Comparison of ENCODE assay signal across 8 cellular contexts in the genomic region with DNA sequence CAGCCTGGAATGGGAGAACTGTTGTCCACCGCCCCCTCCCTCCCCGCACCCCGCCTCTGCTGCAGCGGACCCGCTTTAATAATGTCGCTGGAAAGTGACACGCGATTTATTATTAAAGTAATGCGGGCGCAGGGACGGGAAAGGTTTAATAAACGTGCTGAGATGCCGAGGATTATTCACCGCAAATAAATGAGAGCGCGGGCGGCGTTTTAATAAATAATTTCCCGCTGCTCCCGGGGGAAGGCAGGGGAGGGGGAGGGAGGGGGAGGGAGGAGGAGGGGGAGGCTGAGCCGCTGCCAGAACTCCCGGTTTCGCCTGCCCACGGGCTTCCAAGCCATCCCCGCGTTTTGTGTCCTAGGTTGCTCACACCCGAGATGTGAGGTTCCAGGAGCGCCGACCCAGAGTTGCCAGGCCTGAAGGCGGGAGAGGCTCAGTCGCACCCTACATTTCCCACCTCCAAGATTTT. TPM values are rescaled to one million over a fixed set of nuclear protein-coding genes. Genes with fewer than 3 reads are reported as not detected.
DNase-seq lines count a peak whose midpoint lies in the region; ATAC-seq and TF ChIP-seq lines count a peak whose summit lies in the region.

No MANE protein-coding gene starts in this region.

- no peaks in the 10 kb centered on the region for H3K27me3 ChIP-seq in testis

- peak overlapping the region; percentile 48 to 62 for H3K4me3 ChIP-seq in testis

- DNase-seq in activated CD4-positive, alpha-beta T cell treated with anti-CD3 and anti-CD28 coated beads, Interleukin-2, amount 10 ng/mL, durations not matched to agents 24 days and 14 days: no peak
- DNase-seq in activated CD4-positive, alpha-beta T cell treated with anti-CD3 and anti-CD28 coated beads, Interleukin-2, amount 50 U/mL, for 4 hours: no peak
- DNase-seq in iPS-NIHi11 (ENCODE audit: low spot score) (peak; percentile 43), testis (peak; percentile 21), NCI-H2029 (lab: John Stamatoyannopoulos, UW) (no peak), cerebellar cortex (ENCODE audit: low spot score) (no peak), NCI-H2081 (lab: John Stamatoyannopoulos, UW) (no peak)

- intact Hi-C loops in activated CD4-positive, alpha-beta T cell treated with anti-CD3 and anti-CD28 coated beads, Interleukin-2, amount 10 ng/mL, durations not matched to agents 24 days and 14 days (cut with micrococcal nuclease): loop anchor here (10.0 kb wide), 1 partner anchor 998 kb away; the partner anchor contains the start of gene HPS6
- intact Hi-C loops in testis (cut with DNase I; ENCODE audit: low total_unique reads): no loop called here

- TF ChIP-seq CTCF in testis (IDR thresholded peaks at IDR 0.05): no peak

- H3K27ac Mint-ChIP-seq in activated CD4-positive, alpha-beta T cell treated with anti-CD3 and anti-CD28 coated beads, Interleukin-2, amount 10 ng/mL, durations not matched to agents 24 days and 14 days: no peak overlapping the region
- no peak overlapping the region for H3K27ac Mint-ChIP-seq in activated T-helper 17 cell treated with anti-CD3 and anti-CD28 coated beads, Interleukin-2, amount 50 U/mL, for 72 hours

- peak overlapping the region; percentile 88 for H3K4me3 Mint-ChIP-seq in activated CD4-positive, alpha-beta T cell treated with anti-CD3 and anti-CD28 coated beads, Interleukin-2, amount 10 ng/mL, durations not matched to agents 24 days and 14 days
- peak overlapping the region; percentile 80 for H3K4me3 Mint-ChIP-seq in activated T-helper 17 cell treated with anti-CD3 and anti-CD28 coated beads, Interleukin-2, amount 50 U/mL, for 72 hours

- H3K27ac ChIP-seq in testis: no peak overlapping the region

- no peak for ATAC-seq in activated T-helper 17 cell treated with anti-CD3 and anti-CD28 coated beads, Interleukin-2, amount 50 U/mL, for 72 hours (replicated peaks)

- peaks cover 22% of the 10 kb centered on the region for H3K4me1 Mint-ChIP-seq in activated CD4-positive, alpha-beta T cell treated with anti-CD3 and anti-CD28 coated beads, Interleukin-2, amount 10 ng/mL, durations not matched to agents 24 days and 14 days
- H3K4me1 Mint-ChIP-seq in activated T-helper 17 cell treated with anti-CD3 and anti-CD28 coated beads, Interleukin-2, amount 50 U/mL, for 72 hours: no peaks in the 10 kb centered on the region

- peaks cover 53% of the 10 kb centered on the region for H3K27me3 Mint-ChIP-seq in activated CD4-positive, alpha-beta T cell treated with anti-CD3 and anti-CD28 coated beads, Interleukin-2, amount 10 ng/mL, durations not matched to agents 24 days and 14 days
- peaks cover 24% of the 10 kb centered on the region for H3K27me3 Mint-ChIP-seq in activated T-helper 17 cell treated with anti-CD3 and anti-CD28 coated beads, Interleukin-2, amount 50 U/mL, for 72 hours

- H3K9me3 Mint-ChIP-seq in activated CD4-positive, alpha-beta T cell treated with anti-CD3 and anti-CD28 coated beads, Interleukin-2, amount 10 ng/mL, durations not matched to agents 24 days and 14 days: no peaks in the 10 kb centered on the region
- no peaks in the 10 kb centered on the region for H3K9me3 Mint-ChIP-seq in activated T-helper 17 cell treated with anti-CD3 and anti-CD28 coated beads, Interleukin-2, amount 50 U/mL, for 72 hours

- TF ChIP-seq POLR2A in testis (IDR thresholded peaks at IDR 0.05): no peak

- peaks cover 33% of the 10 kb centered on the region for H3K4me1 ChIP-seq in testis

- no peaks in the 10 kb centered on the region for H3K36me3 ChIP-seq in testis (ENCODE audit: low read depth, missing control alignments)

- H3K9me3 ChIP-seq in testis: no peaks in the 10 kb centered on the region

- no peaks in the 10 kb centered on the region for H3K36me3 Mint-ChIP-seq in activated CD4-positive, alpha-beta T cell treated with anti-CD3 and anti-CD28 coated beads, Interleukin-2, amount 10 ng/mL, durations not matched to agents 24 days and 14 days (ENCODE audit: low read depth)
- H3K36me3 Mint-ChIP-seq in activated T-helper 17 cell treated with anti-CD3 and anti-CD28 coated beads, Interleukin-2, amount 50 U/mL, for 72 hours (ENCODE audit: low read depth): no peaks in the 10 kb centered on the region

- WGBS in testis, 2 donors: 0 to 1% methylated on average over 31 of the region's 31 CpGs

RNA-seq across cellular contexts. Expression of gene KAZALD1, which starts 5.1 kb away (rescaled TPM):
- 0.78 and 0.79 TPM in 2 replicates for total RNA-seq in activated CD4-positive, alpha-beta T cell treated with anti-CD3 and anti-CD28 coated beads, Interleukin-2, amount 10 ng/mL, durations not matched to agents 24 days and 14 days
- under 1 TPM; 0.45 to 0.71 TPM for total RNA-seq in activated T-helper 17 cell treated with anti-CD3 and anti-CD28 coated beads, Interleukin-2, amount 50 U/mL, for 72 hours
- total RNA-seq in testis: 10 to 100 TPM in 1 of 2 donors, 1 to 10 TPM in 1; 6.4 to 11.0 TPM
- 6.8 TPM for polyA plus RNA-seq in testis (ENCODE audit: insufficient read depth, low read depth, low replicate concordance)

RNA-seq across cellular contexts. Expression of gene SFXN3, which starts 35.9 kb away (rescaled TPM):
- 36.0 and 37.3 TPM in 2 replicates for total RNA-seq in activated CD4-positive, alpha-beta T cell treated with anti-CD3 and anti-CD28 coated beads, Interleukin-2, amount 10 ng/mL, durations not matched to agents 24 days and 14 days
- 100 to 1,000 TPM in 1 of 2 donors, 10 to 100 TPM in 1; 45.9 to 150 TPM for total RNA-seq in activated T-helper 17 cell treated with anti-CD3 and anti-CD28 coated beads, Interleukin-2, amount 50 U/mL, for 72 hours
- 100 to 1,000 TPM in 1 of 2 donors, 10 to 100 TPM in 1; 70.7 to 125 TPM for total RNA-seq in testis
- polyA plus RNA-seq in testis (ENCODE audit: insufficient read depth, low read depth, low replicate concordance): 38.5 TPM

RNA-seq across cellular contexts. Expression of gene PDZD7, which starts 36.0 kb away (rescaled TPM):
- total RNA-seq in activated CD4-positive, alpha-beta T cell treated with anti-CD3 and anti-CD28 coated beads, Interleukin-2, amount 10 ng/mL, durations not matched to agents 24 days and 14 days: 0.38 and 0.93 TPM in 2 replicates
- 1 to 10 TPM in 1 of 2 donors, under 1 TPM in 1; 0.48 to 2.9 TPM for total RNA-seq in activated T-helper 17 cell treated with anti-CD3 and anti-CD28 coated beads, Interleukin-2, amount 50 U/mL, for 72 hours
- 1 to 10 TPM; 2.2 to 3.5 TPM for total RNA-seq in testis
- polyA plus RNA-seq in testis (ENCODE audit: insufficient read depth, low read depth, low replicate concordance): 1.6 TPM

Comparison
In these comparisons a context has a peak if more than half of its experiments do, and no peak if none do; other contexts are left out.
1. DNase-seq: peak in iPS-NIHi11 (single experiment) and testis (single experiment); none in activated CD4-positive, alpha-beta T cell treated with anti-CD3 and anti-CD28 coated beads, Interleukin-2, amount 10 ng/mL, durations not matched to agents 24 days and 14 days (single experiment), activated CD4-positive, alpha-beta T cell treated with anti-CD3 and anti-CD28 coated beads, Interleukin-2, amount 50 U/mL, for 4 hours (0 of 2), NCI-H2029 (single experiment), cerebellar cortex (single experiment) and NCI-H2081 (0 of 2).